ENCODE assay signal across 1 cellular context in the genomic region with DNA sequence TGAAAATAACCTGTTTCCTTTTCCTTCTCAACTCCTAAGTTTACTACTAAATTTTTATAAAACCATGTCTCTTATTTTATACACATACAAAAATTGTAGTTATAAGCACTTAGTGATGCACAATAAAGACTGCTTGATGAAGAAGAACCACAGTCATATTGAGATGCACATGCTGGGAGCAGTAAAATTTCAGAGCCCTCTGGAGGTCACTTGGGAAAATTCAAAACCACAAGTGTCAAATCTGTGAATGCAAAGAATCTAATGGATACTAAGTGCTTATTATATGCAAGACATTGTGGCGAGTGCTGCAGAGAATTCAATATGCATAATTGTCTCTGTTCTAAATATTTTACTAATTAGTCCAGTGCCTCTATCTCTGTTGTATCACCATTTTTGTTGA.
TF ChIP-seq lines count a peak whose summit lies in the region.

No MANE protein-coding gene starts in this region.

TF ChIP-seq in HepG2, 621 proteins besides CTCF, POLR2A, EP300 and RAD21:
- TF ChIP-seq SMC3 (IDR thresholded peaks at IDR 0.05; ENCODE audit: low read length) (peak; percentile 10; the same call in 1 of the 2 replicates), ZNF235 (CRISPR knock-in tag; IDR thresholded peaks at IDR 0.05; ENCODE audit: borderline replicate concordance) (no peak)
